In the genomic region with DNA sequence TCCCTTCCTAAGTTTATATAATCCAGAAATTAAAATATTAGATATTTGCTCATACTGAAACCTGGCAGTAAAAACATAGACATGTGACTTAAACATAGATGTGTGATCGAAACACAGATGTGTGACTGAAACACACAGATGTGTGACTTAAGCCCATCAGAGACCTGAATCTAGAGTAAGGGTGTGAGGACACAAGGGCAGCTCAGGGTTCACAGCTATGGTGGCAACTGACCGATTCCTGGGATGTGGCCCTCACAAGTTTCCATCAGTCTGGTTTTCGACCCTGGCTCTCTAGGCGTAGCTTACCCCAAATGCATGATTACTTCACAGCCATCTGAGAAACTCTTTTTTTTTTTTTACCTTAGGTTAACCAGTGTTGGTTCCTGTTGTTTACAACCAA, we compare ENCODE assay signal across 25 cellular contexts.
DNase-seq lines count a peak whose midpoint lies in the region; ATAC-seq and TF ChIP-seq lines count a peak whose summit lies in the region.
"Had no signal": no experiment of that assay in that cellular context is flagged by ENCODE, and none has a peak within 500 bp of the region (broad histone marks: within the 10 kb centered on the region; RNA-seq: fewer than 3 reads in every experiment).

No MANE protein-coding gene starts in this region.

- H3K9me3 Mint-ChIP-seq in activated T-cell treated with anti-CD3 and anti-CD28 coated beads, Interleukin-2, amount 50 U/mL, for 24 hours = peaks cover 17% of the 10 kb centered on the region
- peaks cover 20% of the 10 kb centered on the region for H3K9me3 Mint-ChIP-seq in activated T-helper 1 cell treated with anti-CD3 and anti-CD28 coated beads, Interleukin-12 subunit alpha, Interleukin-12 subunit beta, Interleukin-2, Interleukin-4 antibody, amounts not matched to agents 30 ng/mL and 10 ng/mL and 1 ng/mL, durations not matched to agents 14 hours and 24 hours and 36 hours

- peak overlapping the region in 5 of 8 donors; percentile 6 to 50 (median 33) for H3K27ac ChIP-seq in spleen
- H3K27ac ChIP-seq: brain microvascular endothelial cell, colonic mucosa, pancreas, suprapubic skin, uterus had no signal

- H3K27ac Mint-ChIP-seq in activated T-cell treated with anti-CD3 and anti-CD28 coated beads, Interleukin-2, amount 50 U/mL, for 24 hours = peak overlapping the region; percentile 34
- no peak overlapping the region for H3K27ac Mint-ChIP-seq in activated T-helper 1 cell treated with anti-CD3 and anti-CD28 coated beads, Interleukin-12 subunit alpha, Interleukin-12 subunit beta, Interleukin-2, Interleukin-4 antibody, amounts not matched to agents 30 ng/mL and 10 ng/mL and 1 ng/mL, durations not matched to agents 14 hours and 24 hours and 36 hours
- H3K27ac Mint-ChIP-seq: CD14-positive monocyte, endodermal cell, naive B cell had no signal

- peaks cover 11% of the 10 kb centered on the region for H3K36me3 Mint-ChIP-seq in activated T-cell treated with anti-CD3 and anti-CD28 coated beads, Interleukin-2, amount 50 U/mL, for 24 hours (ENCODE audit: low read depth)
- peaks cover 8% of the 10 kb centered on the region for H3K36me3 Mint-ChIP-seq in activated T-helper 1 cell treated with anti-CD3 and anti-CD28 coated beads, Interleukin-12 subunit alpha, Interleukin-12 subunit beta, Interleukin-2, Interleukin-4 antibody, amounts not matched to agents 30 ng/mL and 10 ng/mL and 1 ng/mL, durations not matched to agents 14 hours and 24 hours and 36 hours (ENCODE audit: low read depth)
- H3K36me3 Mint-ChIP-seq: CD14-positive monocyte had no signal

- TF ChIP-seq CTCF in spleen (IDR thresholded peaks at IDR 0.05 in 8 of 11, conservative IDR thresholded peaks at IDR 0.05 in 3 of 11) = no peak

- no peak overlapping the region for H3K4me3 ChIP-seq in spleen
- H3K4me3 ChIP-seq: colonic mucosa, HAP-1, pancreas, suprapubic skin, uterus had no signal

- ATAC-seq in HG02798 (IDR thresholded peaks at IDR 0.05; ENCODE audit: poor library complexity, unreplicated experiment) = peak; percentile 61
- ATAC-seq in HG03097 (IDR thresholded peaks at IDR 0.05; ENCODE audit: low FRiP score, unreplicated experiment) = no peak
- no peak for ATAC-seq in HG03521 (IDR thresholded peaks at IDR 0.05; ENCODE audit: unreplicated experiment)
- ATAC-seq: HepG2, pancreas, right cardiac atrium had no signal

- intact Hi-C loops in activated T-helper 1 cell treated with anti-CD3 and anti-CD28 coated beads, Interleukin-12 subunit alpha, Interleukin-12 subunit beta, Interleukin-2, Interleukin-4 antibody, amounts not matched to agents 30 ng/mL and 10 ng/mL and 1 ng/mL, durations not matched to agents 14 hours and 24 hours and 36 hours (cut with micrococcal nuclease) = loop anchor here (5.0 kb wide), 4 partner anchors 37 to 1232 kb away; no protein-coding TSS in a partner anchor
- intact Hi-C loops in spleen (cut with DNase I; ENCODE audit: low total_unique reads) = no loop called here

- H3K4me3 Mint-ChIP-seq in activated T-cell treated with anti-CD3 and anti-CD28 coated beads, Interleukin-2, amount 50 U/mL, for 24 hours = no peak overlapping the region
- H3K4me3 Mint-ChIP-seq in activated T-helper 1 cell treated with anti-CD3 and anti-CD28 coated beads, Interleukin-12 subunit alpha, Interleukin-12 subunit beta, Interleukin-2, Interleukin-4 antibody, amounts not matched to agents 30 ng/mL and 10 ng/mL and 1 ng/mL, durations not matched to agents 14 hours and 24 hours and 36 hours = peak overlapping the region; percentile 40
- H3K4me3 Mint-ChIP-seq: CD14-positive monocyte, endodermal cell had no signal

- peaks cover 0 to 37% (median 9%) of the 10 kb centered on the region in 6 donors for H3K4me1 ChIP-seq in spleen
- H3K4me1 ChIP-seq: colonic mucosa, HAP-1, pancreas, suprapubic skin, uterus had no signal

- 72 to 92% (median 81%) methylated on average over 4 of the region's 4 CpGs for WGBS in spleen, 5 donors

- H3K27me3 Mint-ChIP-seq in activated T-cell treated with anti-CD3 and anti-CD28 coated beads, Interleukin-2, amount 50 U/mL, for 24 hours = no peaks in the 10 kb centered on the region
- peaks cover 2% of the 10 kb centered on the region for H3K27me3 Mint-ChIP-seq in activated T-helper 1 cell treated with anti-CD3 and anti-CD28 coated beads, Interleukin-12 subunit alpha, Interleukin-12 subunit beta, Interleukin-2, Interleukin-4 antibody, amounts not matched to agents 30 ng/mL and 10 ng/mL and 1 ng/mL, durations not matched to agents 14 hours and 24 hours and 36 hours (ENCODE audit: insufficient read depth)
- H3K27me3 Mint-ChIP-seq: naive B cell had no signal

- DNase-seq in activated T-cell treated with anti-CD3 and anti-CD28 coated beads, Interleukin-2, amount 50 U/mL, for 24 hours = no peak
- no peak for DNase-seq in activated T-cell treated with anti-CD3 and anti-CD28 coated beads, Interleukin-2, amount 50 U/mL, for 48 hours
- DNase-seq in activated T-helper 1 cell treated with anti-CD3 and anti-CD28 coated beads, Interleukin-12 subunit alpha, Interleukin-12 subunit beta, Interleukin-2, Interleukin-4 antibody, amounts not matched to agents 30 ng/mL and 10 ng/mL and 1 ng/mL, durations not matched to agents 14 hours and 24 hours and 36 hours (ENCODE audit: low spot score) = no peak
- DNase-seq in spleen (no peak), NCI-H146 (lab: John Stamatoyannopoulos, UW) (no peak)
- DNase-seq: activated CD4-positive, alpha-beta T cell treated with anti-CD3 and anti-CD28 coated beads for 4 hours; activated T-cell treated with anti-CD3 and anti-CD28 coated beads, Interleukin-2, amount 50 U/mL, for 1 hour; brain microvascular endothelial cell; colonic mucosa; endodermal cell; mesenchymal stem cell; naive B cell; NCI-H1417; NCI-H524 treated with DMSO at 0.1 percent for 48 hours; pancreas; right cardiac atrium; stimulated activated CD4-positive, alpha-beta T cell treated with anti-CD3 and anti-CD28 coated beads, Interleukin-15, amount 100 ng/mL, for 24 hours; uterus had no signal

- no peaks in the 10 kb centered on the region for H3K36me3 ChIP-seq in spleen
- H3K36me3 ChIP-seq: brain microvascular endothelial cell, colonic mucosa, HAP-1, pancreas, suprapubic skin, uterus had no signal

- H3K27me3 ChIP-seq in spleen (replicated peaks in 1 of 7) = no peaks in the 10 kb centered on the region
- H3K27me3 ChIP-seq: brain microvascular endothelial cell, colonic mucosa, pancreas, suprapubic skin, uterus had no signal

- H3K4me1 Mint-ChIP-seq in activated T-cell treated with anti-CD3 and anti-CD28 coated beads, Interleukin-2, amount 50 U/mL, for 24 hours (ENCODE audit: low read depth) = peaks cover 58% of the 10 kb centered on the region
- H3K4me1 Mint-ChIP-seq in activated T-helper 1 cell treated with anti-CD3 and anti-CD28 coated beads, Interleukin-12 subunit alpha, Interleukin-12 subunit beta, Interleukin-2, Interleukin-4 antibody, amounts not matched to agents 30 ng/mL and 10 ng/mL and 1 ng/mL, durations not matched to agents 14 hours and 24 hours and 36 hours (ENCODE audit: low read depth) = peaks cover 44% of the 10 kb centered on the region
- H3K4me1 Mint-ChIP-seq: endodermal cell had no signal

- no peak for TF ChIP-seq POLR2A in spleen (IDR thresholded peaks at IDR 0.05)

- H3K9me3 ChIP-seq in spleen = peaks cover 0 to 27% (median 15%) of the 10 kb centered on the region in 8 donors
- H3K9me3 ChIP-seq: colonic mucosa, HAP-1, uterus had no signal
